Comparison of ENCODE assay signal across 31 cellular contexts in the genomic region with DNA sequence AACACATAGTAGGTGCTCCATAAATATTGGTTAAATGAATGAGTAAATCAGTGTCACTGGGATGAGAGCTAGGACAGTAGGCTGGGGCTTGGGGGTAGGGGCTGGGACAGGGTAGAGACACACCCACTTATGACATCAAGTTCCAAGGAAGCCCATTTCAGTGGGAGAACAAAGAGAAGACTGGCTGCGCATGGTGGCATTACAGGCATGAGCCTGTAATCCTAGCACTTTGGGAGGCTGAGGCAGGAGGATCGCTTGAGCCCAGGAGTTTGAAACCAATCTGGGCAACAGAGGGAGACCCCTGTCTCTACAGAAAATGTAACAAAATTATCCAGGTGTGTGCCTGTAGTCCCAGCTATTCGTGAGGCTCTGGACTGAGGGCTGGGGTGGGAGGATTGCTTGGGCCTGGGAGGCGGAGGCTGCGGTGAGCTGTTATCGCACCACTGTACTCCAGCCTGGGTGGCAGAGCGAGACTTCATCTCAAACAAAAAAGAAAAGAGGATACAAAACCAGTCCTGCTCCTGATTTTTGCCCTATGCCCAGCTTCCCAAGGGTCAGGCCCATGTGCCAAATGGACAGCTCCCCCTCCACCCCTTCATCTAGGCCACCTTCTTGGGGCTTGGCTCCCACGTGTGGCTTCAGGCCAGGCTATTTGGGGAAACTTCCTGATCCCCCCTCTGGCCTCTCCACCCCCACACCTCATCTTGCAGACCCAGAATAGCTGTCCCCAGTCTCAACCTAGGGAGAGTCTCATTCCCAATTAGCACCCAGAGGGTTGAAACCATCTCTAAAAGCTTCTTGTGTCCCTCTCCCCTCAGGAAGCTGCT. TPM values are rescaled to one million over a fixed set of nuclear protein-coding genes. Genes with fewer than 3 reads are reported as not detected.
"Had no signal": no experiment of that assay in that cellular context is flagged by ENCODE, and none has a peak within 500 bp of the region (broad histone marks: within the 10 kb centered on the region; RNA-seq: fewer than 3 reads in every experiment).

No MANE protein-coding gene starts in this region.

- H3K36me3 ChIP-seq: ascending aorta, breast epithelium, cardiac muscle cell, colonic mucosa, esophagus muscularis mucosa, gastrocnemius medialis, heart left ventricle had no signal

- H3K79me2 ChIP-seq: hepatocyte had no signal

- H2AFZ ChIP-seq: hepatocyte had no signal

- H3K4me1 ChIP-seq: ascending aorta, breast epithelium, colonic mucosa, esophagus muscularis mucosa, foreskin keratinocyte, heart left ventricle had no signal

- ATAC-seq: activated CD4-positive, alpha-beta T cell treated with anti-CD3 and anti-CD28 coated beads for 36 hours; activated naive CD4-positive, alpha-beta T cell treated with anti-CD3 and anti-CD28 coated beads, Interleukin-2, amount 50 U/mL, for 72 hours; activated T-cell treated with anti-CD3 and anti-CD28 coated beads, Interleukin-2, amount 50 U/mL, for 72 hours; foreskin keratinocyte; gastrocnemius medialis; heart left ventricle had no signal

- H3K9me3 ChIP-seq: ascending aorta, breast epithelium, colonic mucosa, esophagus muscularis mucosa, gastrocnemius medialis, heart left ventricle had no signal

- H3K4me2 ChIP-seq: hepatocyte had no signal

- H3K27ac ChIP-seq: ascending aorta, breast epithelium, cardiac muscle cell, colonic mucosa, dorsolateral prefrontal cortex, esophagus muscularis mucosa, foreskin keratinocyte, gastrocnemius medialis, heart left ventricle, hepatocyte had no signal

- H3K27me3 ChIP-seq: ascending aorta, gastrocnemius medialis had no signal

- H3K4me3 ChIP-seq: ascending aorta, breast epithelium, cardiac muscle cell, colonic mucosa, dorsolateral prefrontal cortex, esophagus muscularis mucosa, gastrocnemius medialis, heart left ventricle, hepatocyte had no signal

- DNase-seq: activated CD4-positive, alpha-beta memory T cell treated with anti-CD3 and anti-CD28 coated beads for 36 hours; activated CD4-positive, alpha-beta T cell treated with anti-CD3 and anti-CD28 coated beads for 36 hours; activated CD4-positive, alpha-beta T cell treated with anti-CD3 and anti-CD28 coated beads, Interleukin-2, amount 10 ng/mL, durations not matched to agents 24 days and 14 days; activated CD4-positive, CD25-positive, alpha-beta regulatory T cell; activated CD4-positive, CD25-positive, alpha-beta regulatory T cell treated with anti-CD3 and anti-CD28 coated beads, Interleukin-2, amount 50 U/mL, for 72 hours; activated CD8-positive, alpha-beta memory T cell treated with anti-CD3 and anti-CD28 coated beads, Interleukin-2, amount 50 U/mL, for 48 hours; activated gamma-delta T cell; activated naive CD4-positive, alpha-beta T cell; activated naive CD4-positive, alpha-beta T cell treated with anti-CD3 and anti-CD28 coated beads, Interleukin-2, amount 10 ng/mL, durations not matched to agents 7 days and 5 days; activated naive CD8-positive, alpha-beta T cell treated with anti-CD3 and anti-CD28 coated beads, Interleukin-2, amount 10 ng/mL, durations not matched to agents 7 days and 5 days; activated T-cell treated with anti-CD3 and anti-CD28 coated beads for 4 hours; activated T-cell treated with anti-CD3 and anti-CD28 coated beads, Interleukin-2, amount 50 U/mL, for 24 hours; activated T-cell treated with anti-CD3 and anti-CD28 coated beads, Interleukin-2, amount 50 U/mL, for 72 hours; central memory CD4-positive, alpha-beta T cell; cerebellar nuclear complex; colonic mucosa; dorsolateral prefrontal cortex; effector memory CD4-positive, alpha-beta T cell; endodermal cell; foreskin keratinocyte; gastrocnemius medialis; glutamatergic neuron; heart left ventricle; T-helper 2 cell had no signal

RNA-seq across cellular contexts. Expression of a gene that starts 7.1 kb away (rescaled TPM):
- total RNA-seq: ascending aorta, epithelial cell of proximal tubule had no signal

RNA-seq across cellular contexts. Expression of a gene that starts 21.3 kb away (rescaled TPM):
- polyA plus RNA-seq: cardiac muscle cell had no signal

RNA-seq across cellular contexts. Expression of a gene that starts 31.4 kb away (rescaled TPM):
- total RNA-seq: activated CD4-positive, alpha-beta memory T cell treated with anti-CD3 and anti-CD28 coated beads for 36 hours; activated CD4-positive, alpha-beta T cell treated with anti-CD3 and anti-CD28 coated beads, Interleukin-2, amount 10 ng/mL, durations not matched to agents 24 days and 14 days; ascending aorta; colonic mucosa; epithelial cell of proximal tubule; foreskin keratinocyte; gastrocnemius medialis; heart left ventricle; hepatocyte had no signal
- polyA plus RNA-seq: foreskin keratinocyte, heart left ventricle had no signal
